1 cellular context compared by ENCODE assay signal in the genomic region with DNA sequence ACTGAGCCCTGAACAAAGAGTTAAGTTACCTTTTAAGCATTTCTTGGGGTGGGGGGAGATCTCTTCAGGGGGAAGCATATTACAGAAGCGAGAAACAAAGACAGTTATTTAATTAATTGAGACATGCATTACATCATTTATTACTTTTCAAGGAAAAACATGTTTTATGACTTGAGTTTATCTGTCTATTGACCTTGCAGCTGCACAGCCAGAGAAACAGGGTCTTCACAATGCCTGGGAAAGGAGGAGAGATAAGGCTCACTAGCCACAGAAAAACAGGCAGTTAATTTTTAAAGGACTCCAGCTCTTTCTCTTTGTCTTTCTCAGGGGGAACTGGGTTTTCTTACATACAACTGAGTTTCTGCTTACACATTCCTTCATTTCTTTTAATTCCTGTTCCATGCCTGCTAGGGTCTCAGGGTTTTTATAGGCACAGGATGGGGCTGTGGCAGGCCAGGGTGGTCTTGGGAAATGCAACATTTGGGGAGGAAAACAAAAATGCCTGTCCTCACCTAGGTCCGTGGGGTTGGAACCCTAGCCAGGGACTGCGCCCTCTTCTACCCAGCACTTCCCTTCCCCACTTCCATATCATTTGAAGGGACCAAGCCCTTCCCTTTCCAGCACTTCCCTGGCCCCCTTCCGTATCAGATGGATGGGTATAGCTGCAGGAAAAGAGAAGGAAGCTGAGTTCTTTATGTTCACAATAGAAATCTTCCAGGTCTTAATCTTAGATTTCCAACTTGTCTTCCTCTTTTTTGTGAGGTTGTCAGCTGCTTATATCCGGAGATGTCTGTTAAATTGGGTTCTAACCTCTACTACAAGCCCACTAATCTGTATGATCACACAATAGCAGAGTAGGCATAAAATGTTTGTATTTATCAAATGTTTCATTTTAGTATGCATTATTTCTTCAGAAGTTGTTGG.
A peak's percentile ranks its signal among the peaks of the same experiment; 100 is the strongest.
TF ChIP-seq lines count a peak whose summit lies in the region.

No MANE protein-coding gene starts in this region.

TF ChIP-seq in K562, 482 proteins besides CTCF, POLR2A, EP300 and RAD21 (continued from another document and continues in another):
- TF ChIP-seq, protein P1, sequence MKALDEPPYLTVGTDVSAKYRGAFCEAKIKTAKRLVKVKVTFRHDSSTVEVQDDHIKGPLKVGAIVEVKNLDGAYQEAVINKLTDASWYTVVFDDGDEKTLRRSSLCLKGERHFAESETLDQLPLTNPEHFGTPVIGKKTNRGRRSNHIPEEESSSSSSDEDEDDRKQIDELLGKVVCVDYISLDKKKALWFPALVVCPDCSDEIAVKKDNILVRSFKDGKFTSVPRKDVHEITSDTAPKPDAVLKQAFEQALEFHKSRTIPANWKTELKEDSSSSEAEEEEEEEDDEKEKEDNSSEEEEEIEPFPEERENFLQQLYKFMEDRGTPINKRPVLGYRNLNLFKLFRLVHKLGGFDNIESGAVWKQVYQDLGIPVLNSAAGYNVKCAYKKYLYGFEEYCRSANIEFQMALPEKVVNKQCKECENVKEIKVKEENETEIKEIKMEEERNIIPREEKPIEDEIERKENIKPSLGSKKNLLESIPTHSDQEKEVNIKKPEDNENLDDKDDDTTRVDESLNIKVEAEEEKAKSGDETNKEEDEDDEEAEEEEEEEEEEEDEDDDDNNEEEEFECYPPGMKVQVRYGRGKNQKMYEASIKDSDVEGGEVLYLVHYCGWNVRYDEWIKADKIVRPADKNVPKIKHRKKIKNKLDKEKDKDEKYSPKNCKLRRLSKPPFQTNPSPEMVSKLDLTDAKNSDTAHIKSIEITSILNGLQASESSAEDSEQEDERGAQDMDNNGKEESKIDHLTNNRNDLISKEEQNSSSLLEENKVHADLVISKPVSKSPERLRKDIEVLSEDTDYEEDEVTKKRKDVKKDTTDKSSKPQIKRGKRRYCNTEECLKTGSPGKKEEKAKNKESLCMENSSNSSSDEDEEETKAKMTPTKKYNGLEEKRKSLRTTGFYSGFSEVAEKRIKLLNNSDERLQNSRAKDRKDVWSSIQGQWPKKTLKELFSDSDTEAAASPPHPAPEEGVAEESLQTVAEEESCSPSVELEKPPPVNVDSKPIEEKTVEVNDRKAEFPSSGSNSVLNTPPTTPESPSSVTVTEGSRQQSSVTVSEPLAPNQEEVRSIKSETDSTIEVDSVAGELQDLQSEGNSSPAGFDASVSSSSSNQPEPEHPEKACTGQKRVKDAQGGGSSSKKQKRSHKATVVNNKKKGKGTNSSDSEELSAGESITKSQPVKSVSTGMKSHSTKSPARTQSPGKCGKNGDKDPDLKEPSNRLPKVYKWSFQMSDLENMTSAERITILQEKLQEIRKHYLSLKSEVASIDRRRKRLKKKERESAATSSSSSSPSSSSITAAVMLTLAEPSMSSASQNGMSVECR (CRISPR knock-in tag; IDR thresholded peaks at IDR 0.05), result no peak
- TF ChIP-seq ZNF644 (tag; IDR thresholded peaks at IDR 0.05; ENCODE audit: low read depth) (no peak), POLR3G (IDR thresholded peaks at IDR 0.05; ENCODE audit: extremely low read depth, insufficient read length, insufficient replicate concordance) (no peak), CBFA2T3 (IDR thresholded peaks at IDR 0.05) (peak; percentile 75), L3MBTL2 (IDR thresholded peaks at IDR 0.05) (no peak; the same call in 1 of the 2 replicates), DNMT1 (IDR thresholded peaks at IDR 0.05) (no peak), REST (CRISPR knock-in tag; IDR thresholded peaks at IDR 0.05; ENCODE audit: low read depth) (no peak), PREB (CRISPR knock-in tag; IDR thresholded peaks at IDR 0.05) (no peak), SMAD4 (CRISPR knock-in tag; conservative IDR thresholded peaks at IDR 0.05) (no peak; the same call in 1 of the 2 replicates), DPF2 (IDR thresholded peaks at IDR 0.05) (0 out of 2 replicates have a peak, but pooled peaks have one; percentile 68), GATA2 (CRISPR knock-in tag; IDR thresholded peaks at IDR 0.05) (0 out of 2 replicates have a peak, but pooled peaks have one; percentile 43), ZNF316 (IDR thresholded peaks at IDR 0.05) (no peak), BRCA1 (IDR thresholded peaks at IDR 0.05) (no peak), BRCA1 (CRISPR knock-in tag; IDR thresholded peaks at IDR 0.05) (no peak), KDM1A (IDR thresholded peaks at IDR 0.05) (no peak), ERF (CRISPR knock-in tag; IDR thresholded peaks at IDR 0.05) (no peak), ASH1L (IDR thresholded peaks at IDR 0.05; ENCODE audit: borderline replicate concordance, low read depth, partially characterized antibody) (no peak), HES1 (IDR thresholded peaks at IDR 0.05; ENCODE audit: low read depth) (no peak), ZFP36 (IDR thresholded peaks at IDR 0.05; ENCODE audit: low read depth, low read length, partially characterized antibody) (no peak), FOXP1 (CRISPR knock-in tag; IDR thresholded peaks at IDR 0.05) (no peak), BRF1 (IDR thresholded peaks at IDR 0.05; ENCODE audit: borderline replicate concordance, extremely low read depth, insufficient read length) (no peak), ZNF143 (CRISPR knock-in tag; IDR thresholded peaks at IDR 0.05) (no peak), KAT2B (IDR thresholded peaks at IDR 0.05; ENCODE audit: low read depth, low read length) (no peak), ZNF408 (CRISPR knock-in tag; IDR thresholded peaks at IDR 0.05; ENCODE audit: low read depth) (no peak), POLR3A (IDR thresholded peaks at IDR 0.05; ENCODE audit: borderline replicate concordance, extremely low read depth, insufficient read depth, insufficient read length) (no peak), RBBP5 (IDR thresholded peaks at IDR 0.05; ENCODE audit: borderline replicate concordance, insufficient read depth, low read length, poor library complexity, severe bottlenecking) (peak; percentile 16), ZNF197 (CRISPR knock-in tag; IDR thresholded peaks at IDR 0.05; ENCODE audit: low read depth) (no peak), PURB (CRISPR knock-in tag; IDR thresholded peaks at IDR 0.05; ENCODE audit: low read depth) (no peak), HCFC1 (IDR thresholded peaks at IDR 0.05; ENCODE audit: low read depth, low read length) (no peak), ZNF395 (CRISPR knock-in tag; IDR thresholded peaks at IDR 0.05) (no peak), ZNF766 (CRISPR knock-in tag; conservative IDR thresholded peaks at IDR 0.05) (peak; percentile 45; the same call in 1 of the 2 replicates), TARDBP (IDR thresholded peaks at IDR 0.05) (no peak)
- TF ChIP-seq, protein P2, sequence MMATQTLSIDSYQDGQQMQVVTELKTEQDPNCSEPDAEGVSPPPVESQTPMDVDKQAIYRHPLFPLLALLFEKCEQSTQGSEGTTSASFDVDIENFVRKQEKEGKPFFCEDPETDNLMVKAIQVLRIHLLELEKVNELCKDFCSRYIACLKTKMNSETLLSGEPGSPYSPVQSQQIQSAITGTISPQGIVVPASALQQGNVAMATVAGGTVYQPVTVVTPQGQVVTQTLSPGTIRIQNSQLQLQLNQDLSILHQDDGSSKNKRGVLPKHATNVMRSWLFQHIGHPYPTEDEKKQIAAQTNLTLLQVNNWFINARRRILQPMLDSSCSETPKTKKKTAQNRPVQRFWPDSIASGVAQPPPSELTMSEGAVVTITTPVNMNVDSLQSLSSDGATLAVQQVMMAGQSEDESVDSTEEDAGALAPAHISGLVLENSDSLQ (IDR thresholded peaks at IDR 0.05), result no peak
- TF ChIP-seq, protein P3, sequence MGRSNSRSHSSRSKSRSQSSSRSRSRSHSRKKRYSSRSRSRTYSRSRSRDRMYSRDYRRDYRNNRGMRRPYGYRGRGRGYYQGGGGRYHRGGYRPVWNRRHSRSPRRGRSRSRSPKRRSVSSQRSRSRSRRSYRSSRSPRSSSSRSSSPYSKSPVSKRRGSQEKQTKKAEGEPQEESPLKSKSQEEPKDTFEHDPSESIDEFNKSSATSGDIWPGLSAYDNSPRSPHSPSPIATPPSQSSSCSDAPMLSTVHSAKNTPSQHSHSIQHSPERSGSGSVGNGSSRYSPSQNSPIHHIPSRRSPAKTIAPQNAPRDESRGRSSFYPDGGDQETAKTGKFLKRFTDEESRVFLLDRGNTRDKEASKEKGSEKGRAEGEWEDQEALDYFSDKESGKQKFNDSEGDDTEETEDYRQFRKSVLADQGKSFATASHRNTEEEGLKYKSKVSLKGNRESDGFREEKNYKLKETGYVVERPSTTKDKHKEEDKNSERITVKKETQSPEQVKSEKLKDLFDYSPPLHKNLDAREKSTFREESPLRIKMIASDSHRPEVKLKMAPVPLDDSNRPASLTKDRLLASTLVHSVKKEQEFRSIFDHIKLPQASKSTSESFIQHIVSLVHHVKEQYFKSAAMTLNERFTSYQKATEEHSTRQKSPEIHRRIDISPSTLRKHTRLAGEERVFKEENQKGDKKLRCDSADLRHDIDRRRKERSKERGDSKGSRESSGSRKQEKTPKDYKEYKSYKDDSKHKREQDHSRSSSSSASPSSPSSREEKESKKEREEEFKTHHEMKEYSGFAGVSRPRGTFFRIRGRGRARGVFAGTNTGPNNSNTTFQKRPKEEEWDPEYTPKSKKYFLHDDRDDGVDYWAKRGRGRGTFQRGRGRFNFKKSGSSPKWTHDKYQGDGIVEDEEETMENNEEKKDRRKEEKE (IDR thresholded peaks at IDR 0.05; ENCODE audit: borderline replicate concordance in 1 of 2, control insufficient read depth in 1 of 2, low read depth in 2 of 2, low read length in 1 of 2), result no peak
- TF ChIP-seq, protein P4, sequence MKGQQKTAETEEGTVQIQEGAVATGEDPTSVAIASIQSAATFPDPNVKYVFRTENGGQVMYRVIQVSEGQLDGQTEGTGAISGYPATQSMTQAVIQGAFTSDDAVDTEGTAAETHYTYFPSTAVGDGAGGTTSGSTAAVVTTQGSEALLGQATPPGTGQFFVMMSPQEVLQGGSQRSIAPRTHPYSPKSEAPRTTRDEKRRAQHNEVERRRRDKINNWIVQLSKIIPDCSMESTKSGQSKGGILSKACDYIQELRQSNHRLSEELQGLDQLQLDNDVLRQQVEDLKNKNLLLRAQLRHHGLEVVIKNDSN (CRISPR knock-in tag; IDR thresholded peaks at IDR 0.05), result no peak
- TF ChIP-seq, protein P5, sequence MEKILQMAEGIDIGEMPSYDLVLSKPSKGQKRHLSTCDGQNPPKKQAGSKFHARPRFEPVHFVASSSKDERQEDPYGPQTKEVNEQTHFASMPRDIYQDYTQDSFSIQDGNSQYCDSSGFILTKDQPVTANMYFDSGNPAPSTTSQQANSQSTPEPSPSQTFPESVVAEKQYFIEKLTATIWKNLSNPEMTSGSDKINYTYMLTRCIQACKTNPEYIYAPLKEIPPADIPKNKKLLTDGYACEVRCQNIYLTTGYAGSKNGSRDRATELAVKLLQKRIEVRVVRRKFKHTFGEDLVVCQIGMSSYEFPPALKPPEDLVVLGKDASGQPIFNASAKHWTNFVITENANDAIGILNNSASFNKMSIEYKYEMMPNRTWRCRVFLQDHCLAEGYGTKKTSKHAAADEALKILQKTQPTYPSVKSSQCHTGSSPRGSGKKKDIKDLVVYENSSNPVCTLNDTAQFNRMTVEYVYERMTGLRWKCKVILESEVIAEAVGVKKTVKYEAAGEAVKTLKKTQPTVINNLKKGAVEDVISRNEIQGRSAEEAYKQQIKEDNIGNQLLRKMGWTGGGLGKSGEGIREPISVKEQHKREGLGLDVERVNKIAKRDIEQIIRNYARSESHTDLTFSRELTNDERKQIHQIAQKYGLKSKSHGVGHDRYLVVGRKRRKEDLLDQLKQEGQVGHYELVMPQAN (IDR thresholded peaks at IDR 0.05; ENCODE audit: borderline replicate concordance), result no peak
- TF ChIP-seq, protein P6, sequence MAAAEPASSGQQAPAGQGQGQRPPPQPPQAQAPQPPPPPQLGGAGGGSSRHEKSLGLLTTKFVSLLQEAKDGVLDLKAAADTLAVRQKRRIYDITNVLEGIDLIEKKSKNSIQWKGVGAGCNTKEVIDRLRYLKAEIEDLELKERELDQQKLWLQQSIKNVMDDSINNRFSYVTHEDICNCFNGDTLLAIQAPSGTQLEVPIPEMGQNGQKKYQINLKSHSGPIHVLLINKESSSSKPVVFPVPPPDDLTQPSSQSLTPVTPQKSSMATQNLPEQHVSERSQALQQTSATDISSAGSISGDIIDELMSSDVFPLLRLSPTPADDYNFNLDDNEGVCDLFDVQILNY (CRISPR knock-in tag; IDR thresholded peaks at IDR 0.05), result no peak
